ENCODE assay signal across 1 cellular context in the genomic region with DNA sequence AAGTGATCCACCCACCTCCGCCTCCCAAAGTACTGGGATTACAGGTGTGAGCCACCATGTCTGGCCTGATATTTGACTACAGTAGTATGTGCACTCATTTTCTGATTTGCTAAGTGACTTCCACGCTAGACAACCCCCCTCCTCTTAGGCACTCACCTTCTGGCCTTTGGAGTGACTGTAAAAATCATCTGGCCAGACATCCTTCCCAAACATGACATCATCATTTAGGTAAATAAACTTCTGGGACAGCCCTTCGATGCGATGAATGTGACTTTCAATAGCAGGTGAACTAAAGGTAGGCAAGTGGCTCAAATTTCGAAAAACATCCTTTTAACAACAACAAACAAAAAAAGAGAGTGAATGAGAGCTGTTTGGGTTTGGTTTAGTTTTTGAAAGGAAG.
TF ChIP-seq lines count a peak whose summit lies in the region.

No MANE protein-coding gene starts in this region.

TF ChIP-seq in K562, 482 proteins besides CTCF, POLR2A, EP300 and RAD21 (continued from another document):
- TF ChIP-seq, protein P1, sequence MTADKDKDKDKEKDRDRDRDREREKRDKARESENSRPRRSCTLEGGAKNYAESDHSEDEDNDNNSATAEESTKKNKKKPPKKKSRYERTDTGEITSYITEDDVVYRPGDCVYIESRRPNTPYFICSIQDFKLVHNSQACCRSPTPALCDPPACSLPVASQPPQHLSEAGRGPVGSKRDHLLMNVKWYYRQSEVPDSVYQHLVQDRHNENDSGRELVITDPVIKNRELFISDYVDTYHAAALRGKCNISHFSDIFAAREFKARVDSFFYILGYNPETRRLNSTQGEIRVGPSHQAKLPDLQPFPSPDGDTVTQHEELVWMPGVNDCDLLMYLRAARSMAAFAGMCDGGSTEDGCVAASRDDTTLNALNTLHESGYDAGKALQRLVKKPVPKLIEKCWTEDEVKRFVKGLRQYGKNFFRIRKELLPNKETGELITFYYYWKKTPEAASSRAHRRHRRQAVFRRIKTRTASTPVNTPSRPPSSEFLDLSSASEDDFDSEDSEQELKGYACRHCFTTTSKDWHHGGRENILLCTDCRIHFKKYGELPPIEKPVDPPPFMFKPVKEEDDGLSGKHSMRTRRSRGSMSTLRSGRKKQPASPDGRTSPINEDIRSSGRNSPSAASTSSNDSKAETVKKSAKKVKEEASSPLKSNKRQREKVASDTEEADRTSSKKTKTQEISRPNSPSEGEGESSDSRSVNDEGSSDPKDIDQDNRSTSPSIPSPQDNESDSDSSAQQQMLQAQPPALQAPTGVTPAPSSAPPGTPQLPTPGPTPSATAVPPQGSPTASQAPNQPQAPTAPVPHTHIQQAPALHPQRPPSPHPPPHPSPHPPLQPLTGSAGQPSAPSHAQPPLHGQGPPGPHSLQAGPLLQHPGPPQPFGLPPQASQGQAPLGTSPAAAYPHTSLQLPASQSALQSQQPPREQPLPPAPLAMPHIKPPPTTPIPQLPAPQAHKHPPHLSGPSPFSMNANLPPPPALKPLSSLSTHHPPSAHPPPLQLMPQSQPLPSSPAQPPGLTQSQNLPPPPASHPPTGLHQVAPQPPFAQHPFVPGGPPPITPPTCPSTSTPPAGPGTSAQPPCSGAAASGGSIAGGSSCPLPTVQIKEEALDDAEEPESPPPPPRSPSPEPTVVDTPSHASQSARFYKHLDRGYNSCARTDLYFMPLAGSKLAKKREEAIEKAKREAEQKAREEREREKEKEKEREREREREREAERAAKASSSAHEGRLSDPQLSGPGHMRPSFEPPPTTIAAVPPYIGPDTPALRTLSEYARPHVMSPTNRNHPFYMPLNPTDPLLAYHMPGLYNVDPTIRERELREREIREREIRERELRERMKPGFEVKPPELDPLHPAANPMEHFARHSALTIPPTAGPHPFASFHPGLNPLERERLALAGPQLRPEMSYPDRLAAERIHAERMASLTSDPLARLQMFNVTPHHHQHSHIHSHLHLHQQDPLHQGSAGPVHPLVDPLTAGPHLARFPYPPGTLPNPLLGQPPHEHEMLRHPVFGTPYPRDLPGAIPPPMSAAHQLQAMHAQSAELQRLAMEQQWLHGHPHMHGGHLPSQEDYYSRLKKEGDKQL (CRISPR knock-in tag; IDR thresholded peaks at IDR 0.05; ENCODE audit: borderline replicate concordance): no peak
